Comparison of ENCODE assay signal across 9 cellular contexts in the genomic region with DNA sequence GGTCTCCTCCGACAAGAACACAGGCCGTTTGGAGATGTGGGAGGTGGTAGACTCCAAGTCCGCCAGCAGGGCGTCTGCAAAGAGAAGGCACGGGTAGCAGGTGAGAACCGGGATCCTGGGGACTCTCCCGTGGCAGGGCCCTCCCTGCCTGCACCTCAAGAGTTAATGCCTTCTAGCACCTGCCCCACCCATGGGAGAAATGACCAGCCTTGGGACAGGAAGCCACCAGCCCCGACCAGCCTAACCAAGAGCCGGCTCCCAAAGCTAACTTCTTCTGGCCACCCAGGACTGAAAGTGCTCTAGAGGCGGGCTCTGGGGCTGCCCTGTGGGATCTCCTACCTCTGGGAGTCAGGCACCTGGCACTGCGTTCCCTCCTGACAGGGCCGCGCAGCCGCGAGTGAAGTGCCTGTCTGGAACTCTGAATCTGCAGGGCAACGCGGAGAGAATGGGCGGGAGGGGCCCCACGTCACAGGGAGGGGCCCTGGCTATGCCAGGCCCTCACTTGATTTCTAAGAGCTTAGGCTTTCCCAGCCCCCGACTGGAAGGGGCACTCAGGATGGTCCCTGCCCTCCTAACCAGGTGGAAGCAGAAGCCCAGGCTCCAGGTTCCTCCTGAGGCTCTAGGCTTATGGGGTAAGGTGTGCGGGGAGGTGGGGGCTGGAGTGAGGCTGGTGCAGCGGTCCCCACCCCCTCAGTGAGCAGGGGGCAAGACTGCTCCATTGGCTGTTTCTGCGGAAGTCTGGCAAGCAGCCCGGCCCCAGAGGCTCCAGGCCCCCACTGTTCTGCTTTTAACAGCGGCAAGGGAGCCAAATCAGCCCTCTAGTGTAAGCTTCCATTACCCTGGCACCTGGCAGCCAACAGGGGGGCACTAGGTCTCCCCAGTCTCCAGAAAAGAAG. TPM values are rescaled to one million over a fixed set of nuclear protein-coding genes. Genes with fewer than 3 reads are reported as not detected.
A peak's percentile ranks its signal among the peaks of the same experiment; 100 is the strongest.
DNase-seq lines count a peak whose midpoint lies in the region; ATAC-seq, FAIRE-seq and TF ChIP-seq lines count a peak whose summit lies in the region.
"Had no signal": no experiment of that assay in that cellular context is flagged by ENCODE, and none has a peak within 500 bp of the region (broad histone marks: within the 10 kb centered on the region; RNA-seq: fewer than 3 reads in every experiment).

No MANE protein-coding gene starts in this region.

- H3K27me3 ChIP-seq in ACC112 (ENCODE audit: insufficient read depth, low read length) = no peaks in the 10 kb centered on the region

- H3K9me3 Mint-ChIP-seq in memory B cell = no peaks in the 10 kb centered on the region
- no peaks in the 10 kb centered on the region for H3K9me3 Mint-ChIP-seq in activated T-helper 2 cell treated with anti-CD3 and anti-CD28 coated beads, Interferon-gamma antibody, Interleukin-2, Interleukin-4, amounts not matched to agents 10 μg/mL and 5 μg/mL and 100 μg/mL, durations not matched to agents 14 hours and 24 hours and 36 hours
- H3K9me3 Mint-ChIP-seq: T-helper 1 cell treated with Interleukin-12 subunit alpha and Interleukin-12 subunit beta and Interleukin-4 antibody, amounts not matched to agents 30 μg/mL and 1 μg/mL, for 36 hours had no signal

- peaks cover 5% of the 10 kb centered on the region for H3K27me3 Mint-ChIP-seq in memory B cell
- no peaks in the 10 kb centered on the region for H3K27me3 Mint-ChIP-seq in activated T-helper 2 cell treated with anti-CD3 and anti-CD28 coated beads, Interferon-gamma antibody, Interleukin-2, Interleukin-4, amounts not matched to agents 10 μg/mL and 5 μg/mL and 100 μg/mL, durations not matched to agents 14 hours and 24 hours and 36 hours (ENCODE audit: low read depth)

- H2AFZ ChIP-seq in ACC112 (ENCODE audit: low read length, unreplicated experiment) = no peak overlapping the region

- H3K36me3 ChIP-seq in ACC112 (ENCODE audit: insufficient read depth, low read length) = peaks cover 31% of the 10 kb centered on the region; the same call in 1 of the 2 replicates

- peaks cover 59% of the 10 kb centered on the region for H3K4me1 ChIP-seq in ACC112 (ENCODE audit: control insufficient read depth, insufficient read depth, low read length, unreplicated experiment)

- FAIRE-seq in H54 (lab: Jason Lieb, UNC) = no peak

- in situ Hi-C loops in astrocyte of the spinal cord (cut with HindIII; ENCODE audit: low sequenced_read_pairs) = no loop called here

- DNase-seq in astrocyte of the spinal cord (ENCODE audit: low read depth, low spot score) (peak; percentile 38), memory B cell (ENCODE audit: low spot score in 2 of 2) (no peak), H54 (ENCODE audit: insufficient read length, low spot score) (no peak), NCI-H748 treated with DMSO at 0.1 percent for 48 hours (lab: John Stamatoyannopoulos, UW) (no peak)
- DNase-seq in activated T-helper 2 cell treated with anti-CD3 and anti-CD28 coated beads, Interferon-gamma antibody, Interleukin-2, Interleukin-4, amounts not matched to agents 10 μg/mL and 5 μg/mL and 100 μg/mL, durations not matched to agents 14 hours and 24 hours and 36 hours (ENCODE audit: low spot score) = no peak

- ATAC-seq in memory B cell (ENCODE audit: low read depth) (no peak), GM18873 (IDR thresholded peaks at IDR 0.05; ENCODE audit: low FRiP score, unreplicated experiment) (no peak)

- H3K27ac ChIP-seq in ACC112 (ENCODE audit: low read depth, low read length) = peak overlapping the region; percentile 52

- peak; percentile 14; the same call in 1 of the 2 replicates for TF ChIP-seq EP300 in Ishikawa (IDR thresholded peaks at IDR 0.05; ENCODE audit: borderline replicate concordance)

- peaks cover 86% of the 10 kb centered on the region for H3K79me2 ChIP-seq in ACC112 (ENCODE audit: control insufficient read depth, insufficient read depth, low read length, unreplicated experiment)

- no peak for TF ChIP-seq POLR2A in H54 (IDR thresholded peaks at IDR 0.05; ENCODE audit: low read depth, low read length)

- TF ChIP-seq RAD21 in Ishikawa (IDR thresholded peaks at IDR 0.05; ENCODE audit: low read depth) = peak; percentile 6; the same call in 1 of the 2 replicates

- peaks cover 13% of the 10 kb centered on the region for H3K4me1 Mint-ChIP-seq in memory B cell
- H3K4me1 Mint-ChIP-seq in activated T-helper 2 cell treated with anti-CD3 and anti-CD28 coated beads, Interferon-gamma antibody, Interleukin-2, Interleukin-4, amounts not matched to agents 10 μg/mL and 5 μg/mL and 100 μg/mL, durations not matched to agents 14 hours and 24 hours and 36 hours (ENCODE audit: low read depth) = peaks cover 30% of the 10 kb centered on the region

- no peak overlapping the region for H3K4me3 ChIP-seq in ACC112 (ENCODE audit: low read depth, low read length)
- H3K4me3 ChIP-seq in astrocyte of the spinal cord (ENCODE audit: low read depth, low read length) = no peak overlapping the region

- H3K36me3 Mint-ChIP-seq in memory B cell = no peaks in the 10 kb centered on the region
- peaks cover 34% of the 10 kb centered on the region for H3K36me3 Mint-ChIP-seq in activated T-helper 2 cell treated with anti-CD3 and anti-CD28 coated beads, Interferon-gamma antibody, Interleukin-2, Interleukin-4, amounts not matched to agents 10 μg/mL and 5 μg/mL and 100 μg/mL, durations not matched to agents 14 hours and 24 hours and 36 hours (ENCODE audit: low read depth)

- peak overlapping the region; percentile 11 for H3K4me3 Mint-ChIP-seq in memory B cell
- no peak overlapping the region for H3K4me3 Mint-ChIP-seq in activated T-helper 2 cell treated with anti-CD3 and anti-CD28 coated beads, Interferon-gamma antibody, Interleukin-2, Interleukin-4, amounts not matched to agents 10 μg/mL and 5 μg/mL and 100 μg/mL, durations not matched to agents 14 hours and 24 hours and 36 hours (ENCODE audit: low read depth)
- H3K4me3 Mint-ChIP-seq: T-helper 1 cell treated with Interleukin-12 subunit alpha and Interleukin-12 subunit beta and Interleukin-4 antibody, amounts not matched to agents 30 μg/mL and 1 μg/mL, for 36 hours had no signal

- intact Hi-C loops in activated T-helper 2 cell treated with anti-CD3 and anti-CD28 coated beads, Interferon-gamma antibody, Interleukin-2, Interleukin-4, amounts not matched to agents 10 μg/mL and 5 μg/mL and 100 μg/mL, durations not matched to agents 14 hours and 24 hours and 36 hours (cut with micrococcal nuclease) = no loop called here

- no peak overlapping the region for H3K27ac Mint-ChIP-seq in memory B cell
- no peak overlapping the region for H3K27ac Mint-ChIP-seq in activated T-helper 2 cell treated with anti-CD3 and anti-CD28 coated beads, Interferon-gamma antibody, Interleukin-2, Interleukin-4, amounts not matched to agents 10 μg/mL and 5 μg/mL and 100 μg/mL, durations not matched to agents 14 hours and 24 hours and 36 hours

- TF ChIP-seq CTCF in astrocyte of the spinal cord (IDR thresholded peaks at IDR 0.05; ENCODE audit: low read depth, low read length) = no peak

TF ChIP-seq in Ishikawa, 13 proteins besides CTCF, POLR2A, EP300 and RAD21 (continues in another document):
- TF ChIP-seq, protein P1, sequence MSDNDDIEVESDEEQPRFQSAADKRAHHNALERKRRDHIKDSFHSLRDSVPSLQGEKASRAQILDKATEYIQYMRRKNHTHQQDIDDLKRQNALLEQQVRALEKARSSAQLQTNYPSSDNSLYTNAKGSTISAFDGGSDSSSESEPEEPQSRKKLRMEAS (IDR thresholded peaks at IDR 0.05) = peak; percentile 35; the same call in 1 of the 2 replicates
- TF ChIP-seq REST (IDR thresholded peaks at IDR 0.05; ENCODE audit: low read depth) = no peak
- TF ChIP-seq TCF12 (IDR thresholded peaks at IDR 0.05; ENCODE audit: low read depth) = peak; percentile 39; the same call in 1 of the 2 replicates
- TF ChIP-seq CREB1 (IDR thresholded peaks at IDR 0.05; ENCODE audit: low read depth) = peak; percentile 65
- no peak for TF ChIP-seq YY1 (IDR thresholded peaks at IDR 0.05; ENCODE audit: low read depth)
- no peak for TF ChIP-seq EGR1 (IDR thresholded peaks at IDR 0.05)
- no peak for TF ChIP-seq TEAD4 (IDR thresholded peaks at IDR 0.05)
- TF ChIP-seq NFIC (IDR thresholded peaks at IDR 0.05) = peak; percentile 81
- TF ChIP-seq FOXM1 (IDR thresholded peaks at IDR 0.05; ENCODE audit: borderline replicate concordance, low read depth) = no peak
- peak; percentile 83 for TF ChIP-seq ZBTB7A (IDR thresholded peaks at IDR 0.05; ENCODE audit: low read depth)

RNA-seq across cellular contexts. Expression of gene RPLP0, which starts 23.6 kb away (rescaled TPM):
- 2,950 and 3,019 TPM in 2 replicates for total RNA-seq in activated T-helper 2 cell treated with anti-CD3 and anti-CD28 coated beads, Interferon-gamma antibody, Interleukin-2, Interleukin-4, amounts not matched to agents 10 μg/mL and 5 μg/mL and 100 μg/mL, durations not matched to agents 14 hours and 24 hours and 36 hours

RNA-seq across cellular contexts. Expression of gene GCN1, which starts 30.0 kb away (rescaled TPM):
- total RNA-seq in activated T-helper 2 cell treated with anti-CD3 and anti-CD28 coated beads, Interferon-gamma antibody, Interleukin-2, Interleukin-4, amounts not matched to agents 10 μg/mL and 5 μg/mL and 100 μg/mL, durations not matched to agents 14 hours and 24 hours and 36 hours = 165 and 176 TPM in 2 replicates

RNA-seq across cellular contexts. Expression of gene PXN, which starts 41.0 kb away (rescaled TPM):
- 44.4 and 45.4 TPM in 2 replicates for total RNA-seq in activated T-helper 2 cell treated with anti-CD3 and anti-CD28 coated beads, Interferon-gamma antibody, Interleukin-2, Interleukin-4, amounts not matched to agents 10 μg/mL and 5 μg/mL and 100 μg/mL, durations not matched to agents 14 hours and 24 hours and 36 hours
